8 cellular contexts compared by ENCODE assay signal in genomic region chr19:3046621-3047306, GRCh38. TPM values are rescaled to one million over a fixed set of nuclear protein-coding genes. Genes with fewer than 3 reads are reported as not detected.
DNase-seq lines count a peak whose midpoint lies in the region; ATAC-seq, FAIRE-seq and TF ChIP-seq lines count a peak whose summit lies in the region.

No MANE protein-coding gene starts in this region.

- H3K9me3 ChIP-seq in heart right ventricle (no peaks in the 10 kb centered on the region), small intestine (ENCODE audit: control insufficient read depth, low read depth) (no peaks in the 10 kb centered on the region)

- H3K4me1 ChIP-seq in heart right ventricle, result peaks cover 0 to 23% (median 11%) of the 10 kb centered on the region in 9 donors
- H3K4me1 ChIP-seq in small intestine (ENCODE audit: control insufficient read depth in 2 of 2, insufficient read depth in 1 of 2, low read depth in 1 of 2, low read length in 1 of 2), result peaks cover 2 to 3% of the 10 kb centered on the region in 2 donors

- CTCF ChIA-PET in HEK293T (lab: Yijun Ruan, JAX), result interaction anchor here (0.6 to 1.1 kb wide), 2 partner anchors 10 to 514 kb away, joined by 4 read pairs; no protein-coding TSS in a partner anchor

- whole genome bisulfite sequencing in heart right ventricle, 2 donors, result 8 to 11% methylated on average over 18 to 31 of the region's 33 CpGs
- 9 to 10% (median 9%) methylated on average over 12 to 33 of the region's 33 CpGs for WGBS in small intestine, 3 donors

- intact Hi-C loops in heart right ventricle (cut with DNase I), result no loop called here

- POLR2A ChIA-PET in HEK293T (lab: Yijun Ruan, JAX), result interaction anchor here (2.7 kb wide), 1 partner anchor 11 kb away, joined by 18 read pairs; no protein-coding TSS in a partner anchor

- no peaks in the 10 kb centered on the region for H3K36me3 ChIP-seq in heart right ventricle
- no peaks in the 10 kb centered on the region for H3K36me3 ChIP-seq in small intestine (ENCODE audit: control insufficient read depth in 2 of 2, insufficient read depth in 2 of 2, low read length in 2 of 2)
- no peaks in the 10 kb centered on the region for H3K36me3 ChIP-seq in brain microvascular endothelial cell (replicated peaks)

- H3K27ac ChIP-seq in heart right ventricle, result peak overlapping the region in 5 of 10 donors; percentile 19 to 78 (median 61)
- H3K27ac ChIP-seq in small intestine (ENCODE audit: low read depth in 1 of 2, low read length in 1 of 2), result no peak overlapping the region
- no peak overlapping the region for H3K27ac ChIP-seq in brain microvascular endothelial cell

- H3K27me3 ChIP-seq in heart right ventricle, result peaks cover 0 to 15% (median 0%) of the 10 kb centered on the region in 7 donors
- H3K27me3 ChIP-seq in small intestine (ENCODE audit: control insufficient read depth in 2 of 2, insufficient read depth in 2 of 2, low read length in 2 of 2), result no peaks in the 10 kb centered on the region
- no peaks in the 10 kb centered on the region for H3K27me3 ChIP-seq in brain microvascular endothelial cell (replicated peaks)

- H3K4me3 ChIP-seq in heart right ventricle (peak overlapping the region in 9 of 10 donors; percentile 30 to 52 (median 43)), small intestine (ENCODE audit: low read depth in 1 of 2, low read length in 2 of 2) (peak overlapping the region; percentile 33 to 36), brain microvascular endothelial cell (ENCODE audit: low read depth, low read length) (no peak overlapping the region)

- no peak for FAIRE-seq in small intestine (lab: Jason Lieb, UNC)

- TF ChIP-seq CTCF in heart right ventricle (IDR thresholded peaks at IDR 0.05), result no peak
- TF ChIP-seq CTCF in brain microvascular endothelial cell (IDR thresholded peaks at IDR 0.05; ENCODE audit: low read depth, low read length, missing control alignments), result no peak

- peak; percentile 55 for DNase-seq in HEK293T (ENCODE audit: extremely low spot score)
- DNase-seq in NCI-H774 (lab: John Stamatoyannopoulos, UW), result peak; percentile 39
- peak; percentile 44 to 47 for DNase-seq in heart right ventricle
- no peak for DNase-seq in small intestine
- DNase-seq in effector CD8-positive, alpha-beta T cell (lab: John Stamatoyannopoulos, UW), result no peak
- no peak for DNase-seq in brain microvascular endothelial cell
- DNase-seq in anterior cingulate cortex (lab: John Stamatoyannopoulos, UW), result no peak

- ATAC-seq in heart right ventricle (peak in 5 of 8 donors; percentile 11 to 50 (median 27)), GM18502 (IDR thresholded peaks at IDR 0.05; ENCODE audit: poor library complexity, unreplicated experiment) (no peak)

- in situ Hi-C loops in brain microvascular endothelial cell (cut with HindIII; ENCODE audit: low pct_ligation_motif_present, low sequenced_read_pairs), result no loop called here

TF ChIP-seq in HEK293T, 16 proteins besides CTCF, POLR2A, EP300 and RAD21:
- no peak for TF ChIP-seq FOXA1 (IDR thresholded peaks at IDR 0.05)
- no peak for TF ChIP-seq NFRKB (IDR thresholded peaks at IDR 0.05)
- no peak for TF ChIP-seq FOXK2 (IDR thresholded peaks at IDR 0.05)
- TF ChIP-seq PKNOX1 (IDR thresholded peaks at IDR 0.05), result no peak
- TF ChIP-seq LEF1 (IDR thresholded peaks at IDR 0.05; ENCODE audit: borderline replicate concordance), result no peak
- TF ChIP-seq HDGF (IDR thresholded peaks at IDR 0.05; ENCODE audit: borderline replicate concordance), result no peak
- no peak for TF ChIP-seq L3MBTL2 (conservative IDR thresholded peaks at IDR 0.05)
- TF ChIP-seq ARNT (IDR thresholded peaks at IDR 0.05), result no peak
- no peak for TF ChIP-seq ELF4 (IDR thresholded peaks at IDR 0.05)
- no peak for TF ChIP-seq SUZ12 (IDR thresholded peaks at IDR 0.05)
- no peak for TF ChIP-seq FOXM1 (IDR thresholded peaks at IDR 0.05; ENCODE audit: borderline replicate concordance)
- no peak for TF ChIP-seq CTBP1 (IDR thresholded peaks at IDR 0.05; ENCODE audit: borderline replicate concordance)
- no peak for TF ChIP-seq ZNF384 (IDR thresholded peaks at IDR 0.05)
- no peak for TF ChIP-seq SP1 (IDR thresholded peaks at IDR 0.05)
- TF ChIP-seq BHLHE40 (IDR thresholded peaks at IDR 0.05; ENCODE audit: borderline replicate concordance), result no peak
- TF ChIP-seq TARDBP (IDR thresholded peaks at IDR 0.05), result no peak

RNA-seq across cellular contexts. Expression of gene TLE5, which starts 15.5 kb away (rescaled TPM):
- 100 to 1,000 TPM; 653 to 857 (median 758) TPM for total RNA-seq in heart right ventricle
- polyA plus RNA-seq in heart right ventricle, result 1,000 to 10,000 TPM in 1 of 2 donors, 100 to 1,000 TPM in 1; 679 to 1,254 TPM
- 100 to 1,000 TPM; 332 to 488 (median 370) TPM for polyA plus RNA-seq in small intestine

RNA-seq across cellular contexts. Expression of gene TLE2, which starts 17.7 kb away (rescaled TPM):
- 10 to 100 TPM; 28.2 to 64.5 (median 39.9) TPM for total RNA-seq in heart right ventricle
- polyA plus RNA-seq in heart right ventricle (10 to 100 TPM; 35.9 to 54.6 TPM), small intestine (10 to 100 TPM in 1 of 3 donors, 1 to 10 TPM in 2; 3.8 to 19.2 (median 5.4) TPM)

RNA-seq across cellular contexts. Expression of gene GNA11, which starts 47.4 kb away (rescaled TPM):
- total RNA-seq in heart right ventricle, result 10 to 100 TPM; 57.4 to 83.2 (median 68.8) TPM
- 10 to 100 TPM; 28.2 to 40.7 TPM for polyA plus RNA-seq in heart right ventricle
- 100 to 1,000 TPM; 173 to 216 (median 190) TPM for polyA plus RNA-seq in small intestine

Comparison
In these comparisons a context has a peak if more than half of its experiments do, and no peak if none do; other contexts are left out.
1. DNase-seq: peak in HEK293T (single experiment), NCI-H774 (single experiment) and heart right ventricle (2 of 2); none in small intestine (single experiment), effector CD8-positive, alpha-beta T cell (single experiment), brain microvascular endothelial cell (single experiment) and anterior cingulate cortex (0 of 58).
2. RNA of gene GNA11, which starts 47.4 kb away (polyA plus RNA-seq): 173 to 216 TPM in small intestine; 28.2 to 40.7 TPM in heart right ventricle; every median in the first group is over 4 times any median in the second.